In genomic region chr12:41052441-41052840, GRCh38 we compare ENCODE assay signal across 20 cellular contexts.
"Had no signal": no experiment of that assay in that cellular context is flagged by ENCODE, and none has a peak within 500 bp of the region (broad histone marks: within the 10 kb centered on the region; RNA-seq: fewer than 3 reads in every experiment).

No MANE protein-coding gene starts in this region.

- H3K27me3 ChIP-seq: dorsolateral prefrontal cortex, foreskin keratinocyte, gastroesophageal sphincter, heart left ventricle, hepatocyte, neutrophil, pancreas, right lobe of liver, transverse colon, vagina had no signal

- H3K27ac ChIP-seq: dorsolateral prefrontal cortex, epithelial cell of prostate, foreskin keratinocyte, gastroesophageal sphincter, heart left ventricle, hepatocyte, neutrophil, pancreas, right lobe of liver, thoracic aorta, transverse colon, vagina had no signal

- FAIRE-seq: pancreas had no signal

- H3K79me2 ChIP-seq: hepatocyte had no signal

- H2AFZ ChIP-seq: hepatocyte had no signal

- ATAC-seq: esophagus mucosa; foreskin keratinocyte; gastroesophageal sphincter; natural killer cell; pancreas; stimulated activated memory B cell treated with anti-CD40 and anti-IgM and Interleukin-4, amounts not matched to agents 10 μg/mL and 1 μg/mL and 100 μg/mL, for 72 hours had no signal

- H3K36me3 ChIP-seq: gastroesophageal sphincter, heart left ventricle, neutrophil, pancreas, right lobe of liver, thoracic aorta, transverse colon, vagina had no signal

- H3K9me3 ChIP-seq: gastroesophageal sphincter, heart left ventricle, neutrophil, pancreas, right lobe of liver, thoracic aorta, transverse colon, vagina had no signal

- H3K4me2 ChIP-seq: hepatocyte had no signal

- DNase-seq: cortex of kidney; dorsolateral prefrontal cortex; effector CD4-positive, alpha-beta T cell; foreskin keratinocyte; heart left ventricle; kidney; natural killer cell; pancreas; right lobe of liver; stimulated activated CD4-positive, alpha-beta T cell treated with anti-CD3 and anti-CD28 coated beads, Interleukin-4, amount 100 ng/mL, for 4 hours; transverse colon had no signal

- H3K4me1 ChIP-seq: foreskin keratinocyte, pancreas, right lobe of liver, vagina had no signal

- H3K4me3 ChIP-seq: dorsolateral prefrontal cortex, gastroesophageal sphincter, heart left ventricle, hepatocyte, lung, pancreas, right lobe of liver, thoracic aorta, transverse colon, vagina had no signal
